ENCODE assay signal across 9 cellular contexts in genomic region chr5:77630246-77631165, GRCh38. TPM values are rescaled to one million over a fixed set of nuclear protein-coding genes. Genes with fewer than 3 reads are reported as not detected.
A peak's percentile ranks its signal among the peaks of the same experiment; 100 is the strongest.
DNase-seq lines count a peak whose midpoint lies in the region; TF ChIP-seq lines count a peak whose summit lies in the region.
"Had no signal": no experiment of that assay in that cellular context is flagged by ENCODE, and none has a peak within 500 bp of the region (broad histone marks: within the 10 kb centered on the region; RNA-seq: fewer than 3 reads in every experiment).

No MANE protein-coding gene starts in this region.

- H3K36me3 ChIP-seq in ACC112 (ENCODE audit: insufficient read depth, low read length) (no peaks in the 10 kb centered on the region), MG63 (no peaks in the 10 kb centered on the region)

- H3K27me3 ChIP-seq in ACC112 (ENCODE audit: insufficient read depth, low read length) (peaks cover 100% of the 10 kb centered on the region), MG63 (peaks cover 20% of the 10 kb centered on the region)

- H3K9me3 Mint-ChIP-seq in HFFc6, result no peaks in the 10 kb centered on the region
- H3K9me3 Mint-ChIP-seq in T-helper 1 cell treated with Interleukin-12 subunit alpha and Interleukin-12 subunit beta and Interleukin-4 antibody, amounts not matched to agents 30 μg/mL and 1 μg/mL, for 36 hours, result peaks cover 8% of the 10 kb centered on the region
- no peaks in the 10 kb centered on the region for H3K9me3 Mint-ChIP-seq in nephron progenitor cell

- H3K27me3 Mint-ChIP-seq in HFFc6 (ENCODE audit: insufficient read depth) (peaks cover 45% of the 10 kb centered on the region), nephron progenitor cell (ENCODE audit: low read depth, poor library complexity) (peaks cover 100% of the 10 kb centered on the region)
- peaks cover 79% of the 10 kb centered on the region for H3K27me3 Mint-ChIP-seq in T-helper 1 cell treated with Interleukin-12 subunit alpha and Interleukin-12 subunit beta and Interleukin-4 antibody, amounts not matched to agents 30 μg/mL and 1 μg/mL, for 36 hours (ENCODE audit: low read depth)

- H3K4me3 Mint-ChIP-seq in HFFc6 (peak overlapping the region; percentile 15; the same call in 1 of the 2 replicates), nephron progenitor cell (peak overlapping the region; percentile 68)
- H3K4me3 Mint-ChIP-seq in T-helper 1 cell treated with Interleukin-12 subunit alpha and Interleukin-12 subunit beta and Interleukin-4 antibody, amounts not matched to agents 30 μg/mL and 1 μg/mL, for 36 hours, result peak overlapping the region; percentile 77

- no peaks in the 10 kb centered on the region for H3K79me2 ChIP-seq in ACC112 (ENCODE audit: control insufficient read depth, insufficient read depth, low read length, unreplicated experiment)

- H3K36me3 Mint-ChIP-seq in HFFc6 (ENCODE audit: low read depth), result no peaks in the 10 kb centered on the region; the same call in 1 of the 2 replicates
- peaks cover 6% of the 10 kb centered on the region for H3K36me3 Mint-ChIP-seq in T-helper 1 cell treated with Interleukin-12 subunit alpha and Interleukin-12 subunit beta and Interleukin-4 antibody, amounts not matched to agents 30 μg/mL and 1 μg/mL, for 36 hours (ENCODE audit: low read depth)
- H3K36me3 Mint-ChIP-seq in nephron progenitor cell (ENCODE audit: low read depth), result no peaks in the 10 kb centered on the region

- H3K4me3 ChIP-seq in ACC112 (ENCODE audit: low read depth, low read length) (peak overlapping the region; percentile 73), MG63 (peak overlapping the region; percentile 55), epithelial cell of esophagus (ENCODE audit: low read length) (peak overlapping the region; percentile 14)

- no peak overlapping the region for H3K27ac ChIP-seq in ACC112 (ENCODE audit: low read depth, low read length)

- TF ChIP-seq CTCF in GM12874 (IDR thresholded peaks at IDR 0.05; ENCODE audit: insufficient read depth, low read depth, low read length) (peak; percentile 56), HFFc6 (IDR thresholded peaks at IDR 0.05) (no peak), epithelial cell of esophagus (IDR thresholded peaks at IDR 0.05; ENCODE audit: insufficient read depth, low read depth, low read length, missing control alignments) (no peak), nephron progenitor cell (IDR thresholded peaks at IDR 0.05) (no peak)

- H3K27ac Mint-ChIP-seq in HFFc6 (no peak overlapping the region), nephron progenitor cell (no peak overlapping the region)
- H3K27ac Mint-ChIP-seq in T-helper 1 cell treated with Interleukin-12 subunit alpha and Interleukin-12 subunit beta and Interleukin-4 antibody, amounts not matched to agents 30 μg/mL and 1 μg/mL, for 36 hours, result peak overlapping the region; percentile 50

- DNase-seq in HFFc6 (no peak), MG63 (peak; percentile 85), epithelial cell of esophagus (ENCODE audit: low read depth) (peak; percentile 16), nephron progenitor cell (peak; percentile 67), GM19240 (ENCODE audit: insufficient read length, low spot score) (no peak)

- H2AFZ ChIP-seq in ACC112 (ENCODE audit: low read length, unreplicated experiment), result peak overlapping the region; percentile 67

- no peaks in the 10 kb centered on the region for H3K9me3 ChIP-seq in MG63

- no peaks in the 10 kb centered on the region for H3K4me1 ChIP-seq in ACC112 (ENCODE audit: control insufficient read depth, insufficient read depth, low read length, unreplicated experiment)

- H3K4me1 Mint-ChIP-seq in HFFc6 (ENCODE audit: low read depth) (peaks cover 16% of the 10 kb centered on the region), nephron progenitor cell (peaks cover 20% of the 10 kb centered on the region)
- H3K4me1 Mint-ChIP-seq in T-helper 1 cell treated with Interleukin-12 subunit alpha and Interleukin-12 subunit beta and Interleukin-4 antibody, amounts not matched to agents 30 μg/mL and 1 μg/mL, for 36 hours (ENCODE audit: low read depth), result peaks cover 10% of the 10 kb centered on the region

RNA-seq across cellular contexts. Expression of gene OTP, which starts 8.0 kb away (rescaled TPM):
- not detected for total RNA-seq in HFFc6 (2021; fragmentation: NEBNext Ultra II Directional; extraction: Animal tissue kit (Norgen Biotek cat#: 25700))
- not detected in 2 replicates for total RNA-seq in MG63 (2014; rRNA removed; shearing (Covaris generic); ENCODE audit: low replicate concordance)
- total RNA-seq: T-helper 1 cell treated with Interleukin-12 subunit alpha and Interleukin-12 subunit beta and Interleukin-4 antibody, amounts not matched to agents 30 ng/mL and 1 ng/mL, for 36 hours had no signal

Comparison
In these comparisons a context has a peak if more than half of its experiments do, and no peak if none do; other contexts are left out.
1. H3K4me3 ChIP-seq: peak in every context shown above with its lines; median percentile 73 in ACC112; 55 in MG63; 14 in epithelial cell of esophagus.
2. DNase-seq: peak in MG63 (single experiment), epithelial cell of esophagus (single experiment) and nephron progenitor cell (single experiment); none in HFFc6 (single experiment) and GM19240 (single experiment).
3. H3K4me3 Mint-ChIP-seq: peak in every context shown above with its lines; median percentile 77 in T-helper 1 cell treated with Interleukin-12 subunit alpha and Interleukin-12 subunit beta and Interleukin-4 antibody, amounts not matched to agents 30 μg/mL and 1 μg/mL, for 36 hours; 68 in nephron progenitor cell; 15 in HFFc6.